Comparison of ENCODE assay signal across 1 cellular context in the genomic region with DNA sequence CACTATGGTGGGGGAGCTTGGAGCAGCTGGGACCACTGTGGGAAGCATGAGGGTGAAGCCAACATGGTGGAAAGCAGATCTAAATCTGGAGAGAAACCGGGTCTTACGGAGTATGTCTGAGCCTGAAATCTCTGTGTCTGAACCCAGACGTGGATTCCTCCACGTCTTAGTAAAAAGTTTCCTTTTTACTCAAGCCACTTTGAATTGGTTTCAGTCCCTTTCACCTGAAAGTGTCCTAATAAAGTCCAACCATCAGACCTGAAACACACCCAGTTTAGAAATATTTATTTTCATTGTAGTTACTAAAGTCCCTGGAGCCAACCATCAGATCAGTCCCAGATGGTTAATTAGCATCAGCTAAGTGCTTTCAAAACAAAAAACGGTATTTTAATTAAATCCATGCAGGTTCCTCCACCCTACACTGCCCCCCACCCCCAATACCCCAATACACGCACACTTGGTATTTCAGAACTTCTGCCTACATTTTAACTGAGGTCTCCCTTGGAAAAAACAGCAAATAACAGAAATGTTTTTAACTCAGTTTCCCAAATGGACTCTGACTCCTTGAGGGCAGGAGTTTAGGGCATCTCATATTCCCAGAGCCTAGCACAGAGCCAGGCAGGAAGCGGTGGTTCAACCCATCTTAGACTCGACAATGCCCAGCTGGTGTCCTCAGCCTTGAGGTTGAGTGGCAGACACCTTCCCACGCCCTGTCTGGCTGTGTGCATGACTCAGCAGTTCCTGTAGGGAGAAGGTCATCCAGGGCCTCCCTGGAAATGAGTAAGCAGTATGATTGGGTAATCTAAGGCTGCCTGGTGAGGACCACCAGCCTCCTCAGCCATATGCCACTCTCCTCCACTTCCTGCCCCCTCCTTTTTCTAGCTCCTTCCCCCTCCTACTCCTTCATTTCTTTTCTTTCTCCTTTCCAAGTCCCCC.
TF ChIP-seq lines count a peak whose summit lies in the region.

No MANE protein-coding gene starts in this region.

TF ChIP-seq in HepG2, 621 proteins besides CTCF, POLR2A, EP300 and RAD21 (continued from another document and continues in another):
- TF ChIP-seq, protein P1, sequence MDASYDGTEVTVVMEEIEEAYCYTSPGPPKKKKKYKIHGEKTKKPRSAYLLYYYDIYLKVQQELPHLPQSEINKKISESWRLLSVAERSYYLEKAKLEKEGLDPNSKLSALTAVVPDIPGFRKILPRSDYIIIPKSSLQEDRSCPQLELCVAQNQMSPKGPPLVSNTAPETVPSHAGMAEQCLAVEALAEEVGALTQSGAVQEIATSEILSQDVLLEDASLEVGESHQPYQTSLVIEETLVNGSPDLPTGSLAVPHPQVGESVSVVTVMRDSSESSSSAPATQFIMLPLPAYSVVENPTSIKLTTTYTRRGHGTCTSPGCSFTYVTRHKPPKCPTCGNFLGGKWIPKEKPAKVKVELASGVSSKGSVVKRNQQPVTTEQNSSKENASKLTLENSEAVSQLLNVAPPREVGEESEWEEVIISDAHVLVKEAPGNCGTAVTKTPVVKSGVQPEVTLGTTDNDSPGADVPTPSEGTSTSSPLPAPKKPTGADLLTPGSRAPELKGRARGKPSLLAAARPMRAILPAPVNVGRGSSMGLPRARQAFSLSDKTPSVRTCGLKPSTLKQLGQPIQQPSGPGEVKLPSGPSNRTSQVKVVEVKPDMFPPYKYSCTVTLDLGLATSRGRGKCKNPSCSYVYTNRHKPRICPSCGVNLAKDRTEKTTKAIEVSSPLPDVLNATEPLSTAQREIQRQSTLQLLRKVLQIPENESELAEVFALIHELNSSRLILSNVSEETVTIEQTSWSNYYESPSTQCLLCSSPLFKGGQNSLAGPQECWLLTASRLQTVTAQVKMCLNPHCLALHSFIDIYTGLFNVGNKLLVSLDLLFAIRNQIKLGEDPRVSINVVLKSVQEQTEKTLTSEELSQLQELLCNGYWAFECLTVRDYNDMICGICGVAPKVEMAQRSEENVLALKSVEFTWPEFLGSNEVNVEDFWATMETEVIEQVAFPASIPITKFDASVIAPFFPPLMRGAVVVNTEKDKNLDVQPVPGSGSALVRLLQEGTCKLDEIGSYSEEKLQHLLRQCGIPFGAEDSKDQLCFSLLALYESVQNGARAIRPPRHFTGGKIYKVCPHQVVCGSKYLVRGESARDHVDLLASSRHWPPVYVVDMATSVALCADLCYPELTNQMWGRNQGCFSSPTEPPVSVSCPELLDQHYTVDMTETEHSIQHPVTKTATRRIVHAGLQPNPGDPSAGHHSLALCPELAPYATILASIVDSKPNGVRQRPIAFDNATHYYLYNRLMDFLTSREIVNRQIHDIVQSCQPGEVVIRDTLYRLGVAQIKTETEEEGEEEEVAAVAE (CRISPR knock-in tag; IDR thresholded peaks at IDR 0.05; ENCODE audit: borderline replicate concordance) = no peak
- TF ChIP-seq ZNF496 (CRISPR knock-in tag; IDR thresholded peaks at IDR 0.05; ENCODE audit: insufficient replicate concordance) (no peak), RELA (CRISPR knock-in tag; IDR thresholded peaks at IDR 0.05) (no peak), ZNF160 (CRISPR knock-in tag; IDR thresholded peaks at IDR 0.05) (no peak), RBM39 (IDR thresholded peaks at IDR 0.05; ENCODE audit: low read depth, low read length, poor library complexity, severe bottlenecking) (no peak), CSRNP2 (CRISPR knock-in tag; conservative IDR thresholded peaks at IDR 0.05; ENCODE audit: low read depth) (no peak), ZFP90 (CRISPR knock-in tag; IDR thresholded peaks at IDR 0.05; ENCODE audit: borderline replicate concordance) (no peak), RXRB (CRISPR knock-in tag; IDR thresholded peaks at IDR 0.05; ENCODE audit: borderline replicate concordance) (peak; percentile 81), MED13 (CRISPR knock-in tag; IDR thresholded peaks at IDR 0.05) (no peak), ZNF382 (CRISPR knock-in tag; IDR thresholded peaks at IDR 0.05; ENCODE audit: borderline replicate concordance) (no peak), RARA (CRISPR knock-in tag; IDR thresholded peaks at IDR 0.05) (peak; percentile 34; the same call in 1 of the 2 replicates), CEBPB (IDR thresholded peaks at IDR 0.05; ENCODE audit: borderline replicate concordance, low read depth, low read length) (peak; percentile 51; the same call in 1 of the 2 replicates), MXD3 (CRISPR knock-in tag; IDR thresholded peaks at IDR 0.05) (no peak), RNF219 (CRISPR knock-in tag; IDR thresholded peaks at IDR 0.05) (no peak), ZBTB1 (CRISPR knock-in tag; IDR thresholded peaks at IDR 0.05; ENCODE audit: borderline replicate concordance) (no peak), ISX (CRISPR knock-in tag; conservative IDR thresholded peaks at IDR 0.05) (no peak), FOXM1 (CRISPR knock-in tag; IDR thresholded peaks at IDR 0.05) (no peak), ZNF33A (CRISPR knock-in tag; IDR thresholded peaks at IDR 0.05; ENCODE audit: borderline replicate concordance) (no peak), CBX5 (CRISPR knock-in tag; IDR thresholded peaks at IDR 0.05; ENCODE audit: borderline replicate concordance) (no peak), ZNF816 (CRISPR knock-in tag; IDR thresholded peaks at IDR 0.05; ENCODE audit: borderline replicate concordance) (no peak), NR1H2 (CRISPR knock-in tag; IDR thresholded peaks at IDR 0.05; ENCODE audit: borderline replicate concordance, low read depth) (no peak), PPARG (CRISPR knock-in tag; conservative IDR thresholded peaks at IDR 0.05) (peak; percentile 66), FOSL2 (CRISPR knock-in tag; IDR thresholded peaks at IDR 0.05) (peak; percentile 86), ZNF264 (CRISPR knock-in tag; IDR thresholded peaks at IDR 0.05) (no peak), ARHGAP35 (CRISPR knock-in tag; IDR thresholded peaks at IDR 0.05; ENCODE audit: borderline replicate concordance) (no peak)
- TF ChIP-seq, protein P2, sequence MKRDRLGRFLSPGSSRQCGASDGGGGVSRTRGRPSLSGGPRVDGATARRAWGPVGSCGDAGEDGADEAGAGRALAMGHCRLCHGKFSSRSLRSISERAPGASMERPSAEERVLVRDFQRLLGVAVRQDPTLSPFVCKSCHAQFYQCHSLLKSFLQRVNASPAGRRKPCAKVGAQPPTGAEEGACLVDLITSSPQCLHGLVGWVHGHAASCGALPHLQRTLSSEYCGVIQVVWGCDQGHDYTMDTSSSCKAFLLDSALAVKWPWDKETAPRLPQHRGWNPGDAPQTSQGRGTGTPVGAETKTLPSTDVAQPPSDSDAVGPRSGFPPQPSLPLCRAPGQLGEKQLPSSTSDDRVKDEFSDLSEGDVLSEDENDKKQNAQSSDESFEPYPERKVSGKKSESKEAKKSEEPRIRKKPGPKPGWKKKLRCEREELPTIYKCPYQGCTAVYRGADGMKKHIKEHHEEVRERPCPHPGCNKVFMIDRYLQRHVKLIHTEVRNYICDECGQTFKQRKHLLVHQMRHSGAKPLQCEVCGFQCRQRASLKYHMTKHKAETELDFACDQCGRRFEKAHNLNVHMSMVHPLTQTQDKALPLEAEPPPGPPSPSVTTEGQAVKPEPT (CRISPR knock-in tag; IDR thresholded peaks at IDR 0.05; ENCODE audit: low read depth) = no peak
- TF ChIP-seq, protein P3, sequence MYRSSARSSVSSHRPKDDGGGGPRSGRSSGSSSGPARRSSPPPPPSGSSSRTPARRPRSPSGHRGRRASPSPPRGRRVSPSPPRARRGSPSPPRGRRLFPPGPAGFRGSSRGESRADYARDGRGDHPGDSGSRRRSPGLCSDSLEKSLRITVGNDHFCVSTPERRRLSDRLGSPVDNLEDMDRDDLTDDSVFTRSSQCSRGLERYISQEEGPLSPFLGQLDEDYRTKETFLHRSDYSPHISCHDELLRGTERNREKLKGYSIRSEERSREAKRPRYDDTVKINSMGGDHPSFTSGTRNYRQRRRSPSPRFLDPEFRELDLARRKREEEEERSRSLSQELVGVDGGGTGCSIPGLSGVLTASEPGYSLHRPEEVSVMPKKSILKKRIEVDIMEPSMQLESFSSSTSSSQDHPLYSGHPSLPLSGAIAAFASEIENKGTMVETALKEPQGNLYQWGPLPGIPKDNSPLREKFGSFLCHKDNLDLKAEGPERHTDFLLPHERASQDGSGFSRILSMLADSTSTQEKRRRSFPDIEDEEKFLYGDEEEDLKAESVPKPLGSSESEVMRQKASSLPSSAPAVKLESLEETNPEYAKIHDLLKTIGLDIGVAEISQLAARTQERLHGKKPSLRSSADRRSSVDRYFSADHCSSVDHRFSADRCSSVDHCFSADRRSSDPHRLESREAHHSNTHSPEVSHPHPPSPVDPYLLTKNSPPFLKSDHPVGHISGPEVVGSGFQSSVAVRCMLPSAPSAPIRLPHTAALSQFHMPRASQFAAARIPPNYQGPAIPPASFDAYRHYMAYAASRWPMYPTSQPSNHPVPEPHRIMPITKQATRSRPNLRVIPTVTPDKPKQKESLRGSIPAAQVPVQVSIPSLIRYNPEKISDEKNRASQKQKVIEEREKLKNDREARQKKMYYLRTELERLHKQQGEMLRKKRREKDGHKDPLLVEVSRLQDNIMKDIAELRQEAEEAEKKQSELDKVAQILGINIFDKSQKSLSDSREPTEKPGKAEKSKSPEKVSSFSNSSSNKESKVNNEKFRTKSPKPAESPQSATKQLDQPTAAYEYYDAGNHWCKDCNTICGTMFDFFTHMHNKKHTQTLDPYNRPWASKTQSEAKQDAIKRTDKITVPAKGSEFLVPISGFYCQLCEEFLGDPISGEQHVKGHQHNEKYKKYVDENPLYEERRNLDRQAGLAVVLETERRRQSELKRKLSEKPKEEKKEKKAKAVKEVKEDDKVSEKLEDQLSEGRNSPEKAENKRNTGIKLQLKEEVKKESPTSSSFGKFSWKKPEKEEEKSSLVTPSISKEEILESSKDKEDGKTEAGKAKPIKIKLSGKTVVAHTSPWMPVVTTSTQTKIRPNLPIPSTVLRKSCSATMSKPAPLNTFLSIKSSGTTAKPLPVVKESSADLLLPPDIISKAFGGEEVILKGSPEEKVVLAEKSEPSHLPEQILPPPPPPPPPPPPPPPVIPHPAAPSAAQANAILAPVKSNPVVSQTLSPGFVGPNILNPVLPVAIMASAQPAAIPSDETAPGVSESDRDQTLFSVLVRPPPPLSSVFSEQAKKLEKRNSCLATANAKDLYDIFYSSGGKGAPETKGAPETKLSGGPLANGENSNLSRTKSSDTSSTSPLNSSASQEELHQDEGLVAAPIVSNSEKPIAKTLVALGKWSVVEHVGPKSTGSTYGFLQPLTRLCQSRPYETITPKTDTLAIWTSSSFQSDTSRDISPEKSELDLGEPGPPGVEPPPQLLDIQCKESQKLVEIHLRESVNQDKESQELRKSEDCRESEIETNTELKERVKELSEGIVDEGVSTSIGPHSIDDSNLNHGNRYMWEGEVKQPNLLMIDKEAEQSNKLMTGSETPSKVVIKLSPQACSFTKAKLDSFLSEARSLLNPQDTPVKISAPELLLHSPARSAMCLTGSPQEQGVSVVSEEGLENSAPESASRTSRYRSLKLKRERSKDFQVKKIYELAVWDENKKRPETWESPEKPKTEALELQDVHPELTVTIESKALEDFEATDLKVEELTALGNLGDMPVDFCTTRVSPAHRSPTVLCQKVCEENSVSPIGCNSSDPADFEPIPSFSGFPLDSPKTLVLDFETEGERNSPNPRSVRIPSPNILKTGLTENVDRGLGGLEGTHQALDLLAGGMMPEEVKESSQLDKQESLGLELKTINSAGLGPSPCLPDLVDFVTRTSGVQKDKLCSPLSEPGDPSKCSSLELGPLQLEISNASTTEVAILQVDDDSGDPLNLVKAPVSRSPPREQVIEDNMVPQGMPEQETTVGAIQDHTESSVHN (CRISPR knock-in tag; IDR thresholded peaks at IDR 0.05) = no peak
- TF ChIP-seq, protein P4, sequence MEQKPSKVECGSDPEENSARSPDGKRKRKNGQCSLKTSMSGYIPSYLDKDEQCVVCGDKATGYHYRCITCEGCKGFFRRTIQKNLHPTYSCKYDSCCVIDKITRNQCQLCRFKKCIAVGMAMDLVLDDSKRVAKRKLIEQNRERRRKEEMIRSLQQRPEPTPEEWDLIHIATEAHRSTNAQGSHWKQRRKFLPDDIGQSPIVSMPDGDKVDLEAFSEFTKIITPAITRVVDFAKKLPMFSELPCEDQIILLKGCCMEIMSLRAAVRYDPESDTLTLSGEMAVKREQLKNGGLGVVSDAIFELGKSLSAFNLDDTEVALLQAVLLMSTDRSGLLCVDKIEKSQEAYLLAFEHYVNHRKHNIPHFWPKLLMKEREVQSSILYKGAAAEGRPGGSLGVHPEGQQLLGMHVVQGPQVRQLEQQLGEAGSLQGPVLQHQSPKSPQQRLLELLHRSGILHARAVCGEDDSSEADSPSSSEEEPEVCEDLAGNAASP (CRISPR knock-in tag; IDR thresholded peaks at IDR 0.05; ENCODE audit: borderline replicate concordance) = peak; percentile 92; the same call in 1 of the 2 replicates
- TF ChIP-seq, protein P5, sequence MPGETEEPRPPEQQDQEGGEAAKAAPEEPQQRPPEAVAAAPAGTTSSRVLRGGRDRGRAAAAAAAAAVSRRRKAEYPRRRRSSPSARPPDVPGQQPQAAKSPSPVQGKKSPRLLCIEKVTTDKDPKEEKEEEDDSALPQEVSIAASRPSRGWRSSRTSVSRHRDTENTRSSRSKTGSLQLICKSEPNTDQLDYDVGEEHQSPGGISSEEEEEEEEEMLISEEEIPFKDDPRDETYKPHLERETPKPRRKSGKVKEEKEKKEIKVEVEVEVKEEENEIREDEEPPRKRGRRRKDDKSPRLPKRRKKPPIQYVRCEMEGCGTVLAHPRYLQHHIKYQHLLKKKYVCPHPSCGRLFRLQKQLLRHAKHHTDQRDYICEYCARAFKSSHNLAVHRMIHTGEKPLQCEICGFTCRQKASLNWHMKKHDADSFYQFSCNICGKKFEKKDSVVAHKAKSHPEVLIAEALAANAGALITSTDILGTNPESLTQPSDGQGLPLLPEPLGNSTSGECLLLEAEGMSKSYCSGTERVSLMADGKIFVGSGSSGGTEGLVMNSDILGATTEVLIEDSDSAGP (CRISPR knock-in tag; IDR thresholded peaks at IDR 0.05; ENCODE audit: borderline replicate concordance) = no peak
